Comparison of ENCODE assay signal across 8 cellular contexts in genomic region chr3:56683122-56683817, GRCh38. TPM values are rescaled to one million over a fixed set of nuclear protein-coding genes. Genes with fewer than 3 reads are reported as not detected.
A peak's percentile ranks its signal among the peaks of the same experiment; 100 is the strongest.
DNase-seq lines count a peak whose midpoint lies in the region; ATAC-seq and TF ChIP-seq lines count a peak whose summit lies in the region.

Gene TASOR, minus strand, starts transcription at chr3:56683265. Its CDS starts 259 bp downstream, at chr3:56683006.

- no peaks in the 10 kb centered on the region for H3K9me3 ChIP-seq in transverse colon

- peak within 1 kb of the TSS; percentile 78 to 98 (median 88) for H3K4me3 ChIP-seq in transverse colon

- in situ Hi-C loops in transverse colon (cut with MboI; ENCODE audit: low pct_ligation_motif_present in 1 of 4, low pct_unique_long_range_greater_than_20kb in 1 of 4, low sequenced_read_pairs in 3 of 4), result no loop called here

- 17 to 21% (median 20%) methylated on average over 62 to 68 of the region's 68 CpGs for WGBS in adipose tissue, 3 donors
- WGBS in transverse colon (ENCODE audit: low coverage in 1 of 2), 2 donors, result 61 to 93% methylated on average over 3 to 13 of the region's 68 CpGs

- ATAC-seq in GM21825 (IDR thresholded peaks at IDR 0.05; ENCODE audit: unreplicated experiment), result peak; percentile 79

- intact Hi-C loops in cardiac septum (cut with DNase I), result no loop called here
- intact Hi-C loops in posterior cingulate gyrus (cut with DNase I), result no loop called here
- intact Hi-C loops in transverse colon (cut with DNase I; ENCODE audit: low total_unique reads), result no loop called here

- TF ChIP-seq POLR2A in transverse colon (IDR thresholded peaks at IDR 0.05), result peak; percentile 60

- no peak for TF ChIP-seq CTCF in transverse colon (IDR thresholded peaks at IDR 0.05)

- H3K27me3 ChIP-seq in transverse colon, result no peaks in the 10 kb centered on the region

- H3K4me1 ChIP-seq in transverse colon, result peaks cover 5 to 37% (median 17%) of the 10 kb centered on the region in 4 donors

- H3K27ac ChIP-seq in adipose tissue (ENCODE audit: low read depth, low read length) (peak within 1 kb of the TSS; percentile 71), transverse colon (peak within 1 kb of the TSS; percentile 99 to 100 (median 100))

- DNase-seq in GF-D8 (lab: John Stamatoyannopoulos, UW) (peak; percentile 43), LHCN-M2 (ENCODE audit: low read depth) (peak; percentile 78), T follicular helper cell (ENCODE audit: low read depth) (peak; percentile 80), cardiac septum (ENCODE audit: low spot score) (peak; percentile 94), posterior cingulate gyrus (peak; percentile 55 to 97 (median 76)), transverse colon (peak; percentile 86)

- TF ChIP-seq EP300 in transverse colon (IDR thresholded peaks at IDR 0.05; ENCODE audit: low read depth), result no peak

- H3K36me3 ChIP-seq in transverse colon, result no peaks in the 10 kb centered on the region

RNA-seq across cellular contexts. Expression of gene TASOR, which starts in this region (rescaled TPM):
- total RNA-seq in LHCN-M2 (2014; rRNA removed), result 58.7 and 72.3 TPM in 2 replicates
- polyA plus RNA-seq in LHCN-M2 (2012), result 11.9 TPM
- 10 to 100 TPM; 12.4 to 26.3 (median 15.9) TPM for polyA plus RNA-seq in adipose tissue
- total RNA-seq in cardiac septum, result 29.0 TPM
- total RNA-seq in transverse colon, result 10 to 100 TPM; 25.9 to 69.1 (median 57.1) TPM

Comparison
In these comparisons a context has a peak if more than half of its experiments do, and no peak if none do; other contexts are left out.
1. Peak in every context shown above with its lines: DNase-seq, ATAC-seq, H3K4me3 ChIP-seq and H3K27ac ChIP-seq.
2. DNase-seq: peak in every context shown above with its lines; median percentile 94 in cardiac septum; 86 in transverse colon; 80 in T follicular helper cell; 78 in LHCN-M2; 76 in posterior cingulate gyrus; 43 in GF-D8.